ENCODE assay signal across 35 cellular contexts in the genomic region with DNA sequence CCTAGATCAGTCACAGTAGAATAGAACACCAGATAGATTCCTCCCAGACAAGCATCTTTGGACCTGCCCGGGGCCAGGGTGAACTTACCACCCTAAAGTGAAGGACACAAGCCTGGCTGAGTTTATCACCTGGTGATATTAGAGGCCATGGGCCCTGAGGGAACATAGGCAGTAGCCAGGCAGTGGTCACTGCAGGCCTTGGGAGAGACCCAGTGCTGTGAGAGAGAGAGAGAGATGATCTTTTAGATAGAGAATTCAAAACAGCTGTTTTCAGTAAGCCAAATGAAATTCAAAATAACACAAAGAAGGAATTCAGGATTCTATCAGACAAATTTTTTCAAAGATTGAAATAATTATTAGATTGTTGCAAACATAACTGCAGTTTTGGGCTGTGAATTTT.
"Had no signal": no experiment of that assay in that cellular context is flagged by ENCODE, and none has a peak within 500 bp of the region (broad histone marks: within the 10 kb centered on the region; RNA-seq: fewer than 3 reads in every experiment).

No MANE protein-coding gene starts in this region.

- H3K27ac ChIP-seq: KMS-11 had no signal

- H3K9ac ChIP-seq: KMS-11 had no signal

- DNase-seq: Karpas-422, Kasumi-1, KG1, MG63, MM.1S, MV-4-11, NCI-H1048, NCI-H1092, NCI-H1092 treated with DMSO at 0.1 percent for 48 hours, NCI-H1105, NCI-H1105 treated with DMSO at 0.1 percent for 48 hours, NCI-H1417, NCI-H1417 treated with DMSO at 0.1 percent for 48 hours, NCI-H1436, NCI-H1436 treated with DMSO at 0.1 percent for 48 hours, NCI-H146, NCI-H1694, NCI-H1694 treated with DMSO at 0.1 percent for 48 hours, NCI-H187, NCI-H187 treated with DMSO at 0.1 percent for 48 hours, NCI-H1930, NCI-H2029, NCI-H2029 treated with DMSO at 0.1 percent for 48 hours, NCI-H2081, NCI-H2081 treated with DMSO at 0.1 percent for 48 hours, NCI-H2107, NCI-H2171, NCI-H2171 treated with DMSO at 0.1 percent for 48 hours, NCI-H2227 treated with DMSO at 0.1 percent for 48 hours, NCI-H226, NCI-H345, NCI-H446, NCI-H446 treated with DMSO at 0.1 percent for 48 hours, NCI-H510A had no signal

- H3K36me3 ChIP-seq: MG63 had no signal

- H3K4me2 ChIP-seq: KMS-11 had no signal

- H3K27me3 ChIP-seq: MG63 had no signal

- H3K9me3 ChIP-seq: MG63 had no signal

- H3K4me3 ChIP-seq: MG63 had no signal
